In genomic region chr11:110761131-110761530, GRCh38 we compare ENCODE assay signal across 27 cellular contexts.
"Had no signal": no experiment of that assay in that cellular context is flagged by ENCODE, and none has a peak within 500 bp of the region (broad histone marks: within the 10 kb centered on the region; RNA-seq: fewer than 3 reads in every experiment).

No MANE protein-coding gene starts in this region.

- H3K27me3 ChIP-seq: stomach, suprapubic skin, testis, thyroid gland, tibial artery, tibial nerve, transverse colon, upper lobe of left lung, upper lobe of right lung, uterus, vagina had no signal

- DNase-seq: stimulated activated CD4-positive, alpha-beta T cell treated with anti-CD3 and anti-CD28 coated beads, Interleukin-2, amount 100 ng/mL, for 48 hours; stimulated activated CD4-positive, alpha-beta T cell treated with anti-CD3 and anti-CD28 coated beads, Interleukin-4, amount 100 ng/mL, for 1 hour; stimulated activated CD4-positive, alpha-beta T cell treated with anti-CD3 and anti-CD28 coated beads, Interleukin-4, amount 100 ng/mL, for 24 hours; stimulated activated CD4-positive, alpha-beta T cell treated with anti-CD3 and anti-CD28 coated beads, Interleukin-4, amount 100 ng/mL, for 4 hours; stimulated activated CD8-positive, alpha-beta memory T cell treated with anti-CD3 and anti-CD28 coated beads, Interleukin-4, amount 100 ng/mL, for 48 hours; stimulated activated naive B cell treated with anti-CD40 and anti-IgM and Interleukin-4, amounts not matched to agents 10 μg/mL and 1 μg/mL and 100 μg/mL, for 72 hours; stimulated activated naive CD4-positive, alpha-beta T cell; stimulated activated naive CD4-positive, alpha-beta T cell treated with Interleukin-2 at 50 U/mL for 16 hours; stimulated activated naive CD8-positive, alpha-beta T cell treated with anti-CD3 and anti-CD28 coated beads, Interleukin-15, amount 100 ng/mL, for 72 hours; stimulated activated naive CD8-positive, alpha-beta T cell treated with anti-CD3 and anti-CD28 coated beads, Interleukin-15, Interleukin-2, amounts not matched to agents 100 U/mL and 50 U/mL, for 24 hours; stomach; substantia nigra; testis; thyroid gland; tibial artery; transverse colon; trophoblast cell; upper lobe of left lung; upper lobe of right lung; uterus had no signal

- H3K36me3 ChIP-seq: stomach, suprapubic skin, thoracic aorta, thyroid gland, tibial artery, tibial nerve, transverse colon, upper lobe of left lung, upper lobe of right lung, uterus, vagina had no signal

- FAIRE-seq: urothelium cell line had no signal

- H3K27ac ChIP-seq: suprapubic skin, testis, thoracic aorta, tibial artery, tibial nerve, transverse colon, upper lobe of left lung, upper lobe of right lung, uterus, vagina had no signal

- H3K4me1 ChIP-seq: uterus had no signal

- ATAC-seq: stimulated activated effector memory CD8-positive, alpha-beta T cell treated with anti-CD3 and anti-CD28 coated beads, Interleukin-12 subunit alpha, Interleukin-12 subunit beta, amount 100 ng/mL, for 72 hours; stimulated activated memory B cell treated with anti-CD40 and anti-IgM and Interleukin-4, amounts not matched to agents 10 μg/mL and 1 μg/mL and 100 μg/mL, for 72 hours; stimulated activated naive B cell treated with anti-CD40 and anti-IgM and Interleukin-4, amounts not matched to agents 10 μg/mL and 1 μg/mL and 100 μg/mL, for 72 hours; stimulated activated naive CD8-positive, alpha-beta T cell treated with anti-CD3 and anti-CD28 coated beads, Interleukin-15, amount 100 ng/mL, for 72 hours; stimulated activated naive CD8-positive, alpha-beta T cell treated with anti-CD3 and anti-CD28 coated beads, Interleukin-15, Interleukin-2, amounts not matched to agents 100 U/mL and 50 U/mL, for 24 hours; upper lobe of right lung had no signal

- H3K9me3 ChIP-seq: stomach, suprapubic skin, testis, thoracic aorta, thyroid gland, tibial artery, tibial nerve, transverse colon, upper lobe of left lung, upper lobe of right lung, uterus, vagina had no signal

- H3K4me3 ChIP-seq: stomach, suprapubic skin, testis, thoracic aorta, thyroid gland, tibial artery, tibial nerve, transverse colon, upper lobe of left lung, upper lobe of right lung, uterus, vagina had no signal
